In genomic region chr1:1307908-1308755, GRCh38 we compare ENCODE assay signal across 1 cellular context.
TF ChIP-seq lines count a peak whose summit lies in the region.

A gene with protein sequence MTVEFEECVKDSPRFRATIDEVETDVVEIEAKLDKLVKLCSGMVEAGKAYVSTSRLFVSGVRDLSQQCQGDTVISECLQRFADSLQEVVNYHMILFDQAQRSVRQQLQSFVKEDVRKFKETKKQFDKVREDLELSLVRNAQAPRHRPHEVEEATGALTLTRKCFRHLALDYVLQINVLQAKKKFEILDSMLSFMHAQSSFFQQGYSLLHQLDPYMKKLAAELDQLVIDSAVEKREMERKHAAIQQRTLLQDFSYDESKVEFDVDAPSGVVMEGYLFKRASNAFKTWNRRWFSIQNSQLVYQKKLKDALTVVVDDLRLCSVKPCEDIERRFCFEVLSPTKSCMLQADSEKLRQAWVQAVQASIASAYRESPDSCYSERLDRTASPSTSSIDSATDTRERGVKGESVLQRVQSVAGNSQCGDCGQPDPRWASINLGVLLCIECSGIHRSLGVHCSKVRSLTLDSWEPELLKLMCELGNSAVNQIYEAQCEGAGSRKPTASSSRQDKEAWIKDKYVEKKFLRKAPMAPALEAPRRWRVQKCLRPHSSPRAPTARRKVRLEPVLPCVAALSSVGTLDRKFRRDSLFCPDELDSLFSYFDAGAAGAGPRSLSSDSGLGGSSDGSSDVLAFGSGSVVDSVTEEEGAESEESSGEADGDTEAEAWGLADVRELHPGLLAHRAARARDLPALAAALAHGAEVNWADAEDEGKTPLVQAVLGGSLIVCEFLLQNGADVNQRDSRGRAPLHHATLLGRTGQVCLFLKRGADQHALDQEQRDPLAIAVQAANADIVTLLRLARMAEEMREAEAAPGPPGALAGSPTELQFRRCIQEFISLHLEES (minus strand): TSS chr1:1307930. CDS start chr1:1307815, 115 bp downstream.
A gene with protein sequence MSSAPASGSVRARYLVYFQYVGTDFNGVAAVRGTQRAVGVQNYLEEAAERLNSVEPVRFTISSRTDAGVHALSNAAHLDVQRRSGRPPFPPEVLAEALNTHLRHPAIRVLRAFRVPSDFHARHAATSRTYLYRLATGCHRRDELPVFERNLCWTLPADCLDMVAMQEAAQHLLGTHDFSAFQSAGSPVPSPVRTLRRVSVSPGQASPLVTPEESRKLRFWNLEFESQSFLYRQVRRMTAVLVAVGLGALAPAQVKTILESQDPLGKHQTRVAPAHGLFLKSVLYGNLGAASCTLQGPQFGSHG (plus strand): TSS chr1:1308597. CDS start chr1:1308644, 47 bp downstream.

TF ChIP-seq in K562, 482 proteins besides CTCF, POLR2A, EP300 and RAD21 (continued from another document and continues in another):
- TF ChIP-seq ZBTB12 (CRISPR knock-in tag; IDR thresholded peaks at IDR 0.05) (no peak), FOXK1 (CRISPR knock-in tag; IDR thresholded peaks at IDR 0.05; ENCODE audit: borderline replicate concordance) (no peak), STAG1 (CRISPR knock-in tag; IDR thresholded peaks at IDR 0.05; ENCODE audit: borderline replicate concordance) (no peak), ZNF253 (CRISPR knock-in tag; conservative IDR thresholded peaks at IDR 0.05) (no peak), ZBTB7A (IDR thresholded peaks at IDR 0.05; ENCODE audit: borderline replicate concordance, control insufficient read depth, low read depth, low read length) (0 out of 2 replicates have a peak, but pooled peaks have one; percentile 66), NR2F6 (CRISPR knock-in tag; IDR thresholded peaks at IDR 0.05) (no peak), TEAD1 (CRISPR knock-in tag; IDR thresholded peaks at IDR 0.05) (peak in 1 of 2 experiments; percentile 28; a peak in 1 of 4 replicates), CEBPG (CRISPR knock-in tag; IDR thresholded peaks at IDR 0.05) (peak; percentile 97), CEBPG (tag; conservative IDR thresholded peaks at IDR 0.05 in 1 of 2, IDR thresholded peaks at IDR 0.05 in 1 of 2) (peak; percentile 97 to 100), PTBP1 (IDR thresholded peaks at IDR 0.05; ENCODE audit: low read depth, low read length) (no peak), ZNF449 (CRISPR knock-in tag; IDR thresholded peaks at IDR 0.05) (no peak), FUS (optimal IDR thresholded peaks at IDR 0.05; ENCODE audit: low read depth, low read length) (peak; percentile 94), ZNF134 (CRISPR knock-in tag; conservative IDR thresholded peaks at IDR 0.05) (no peak), CREB5 (CRISPR knock-in tag; IDR thresholded peaks at IDR 0.05) (no peak), MED1 (CRISPR knock-in tag; IDR thresholded peaks at IDR 0.05; ENCODE audit: borderline replicate concordance) (no peak), CEBPZ (IDR thresholded peaks at IDR 0.05; ENCODE audit: borderline replicate concordance, low read depth, low read length) (no peak), XRCC3 (IDR thresholded peaks at IDR 0.05) (no peak), TCF3 (CRISPR knock-in tag; IDR thresholded peaks at IDR 0.05) (no peak; the same call in 1 of the 2 replicates), CBFB (CRISPR knock-in tag; IDR thresholded peaks at IDR 0.05) (no peak), ZNF184 (CRISPR knock-in tag; IDR thresholded peaks at IDR 0.05) (no peak), SMC3 (conservative IDR thresholded peaks at IDR 0.05; ENCODE audit: insufficient read depth, low read depth, low read length) (no peak), KLF16 (IDR thresholded peaks at IDR 0.05) (no peak), TFAM (CRISPR knock-in tag; conservative IDR thresholded peaks at IDR 0.05) (no peak), ILF3 (IDR thresholded peaks at IDR 0.05; ENCODE audit: borderline replicate concordance) (no peak), USF1 (CRISPR knock-in tag; IDR thresholded peaks at IDR 0.05) (no peak), HDAC2 (IDR thresholded peaks at IDR 0.05) (peak; percentile 76), TCFL5 (CRISPR knock-in tag; conservative IDR thresholded peaks at IDR 0.05) (no peak), ZNF445 (CRISPR knock-in tag; IDR thresholded peaks at IDR 0.05; ENCODE audit: low read depth) (no peak), MTA2 (IDR thresholded peaks at IDR 0.05; ENCODE audit: low read depth) (no peak), NFIC (IDR thresholded peaks at IDR 0.05) (peak; percentile 39; the same call in 1 of the 2 replicates), ZNF282 (CRISPR knock-in tag; IDR thresholded peaks at IDR 0.05) (peak; percentile 80; the same call in 1 of the 2 replicates), TOE1 (IDR thresholded peaks at IDR 0.05; ENCODE audit: borderline replicate concordance) (peak; percentile 80; the same call in 1 of the 2 replicates), TOE1 (CRISPR knock-in tag; IDR thresholded peaks at IDR 0.05; ENCODE audit: borderline replicate concordance, low read depth) (peak; percentile 54; the same call in 1 of the 2 replicates), MAFF (IDR thresholded peaks at IDR 0.05; ENCODE audit: low read length) (no peak), MEIS2 (IDR thresholded peaks at IDR 0.05; ENCODE audit: partially characterized antibody) (peak; percentile 68), RFX1 (IDR thresholded peaks at IDR 0.05) (no peak), MAFG (tag; conservative IDR thresholded peaks at IDR 0.05) (no peak), POLR2G (IDR thresholded peaks at IDR 0.05; ENCODE audit: low read depth, low read length) (peak; percentile 88)
- TF ChIP-seq, protein P1, sequence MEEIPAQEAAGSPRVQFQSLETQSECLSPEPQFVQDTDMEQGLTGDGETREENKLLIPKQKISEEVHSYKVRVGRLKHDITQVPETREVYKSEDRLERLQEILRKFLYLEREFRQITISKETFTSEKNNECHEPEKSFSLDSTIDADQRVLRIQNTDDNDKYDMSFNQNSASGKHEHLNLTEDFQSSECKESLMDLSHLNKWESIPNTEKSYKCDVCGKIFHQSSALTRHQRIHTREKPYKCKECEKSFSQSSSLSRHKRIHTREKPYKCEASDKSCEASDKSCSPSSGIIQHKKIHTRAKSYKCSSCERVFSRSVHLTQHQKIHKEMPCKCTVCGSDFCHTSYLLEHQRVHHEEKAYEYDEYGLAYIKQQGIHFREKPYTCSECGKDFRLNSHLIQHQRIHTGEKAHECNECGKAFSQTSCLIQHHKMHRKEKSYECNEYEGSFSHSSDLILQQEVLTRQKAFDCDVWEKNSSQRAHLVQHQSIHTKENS (CRISPR knock-in tag; IDR thresholded peaks at IDR 0.05) = no peak
- TF ChIP-seq, protein P2, sequence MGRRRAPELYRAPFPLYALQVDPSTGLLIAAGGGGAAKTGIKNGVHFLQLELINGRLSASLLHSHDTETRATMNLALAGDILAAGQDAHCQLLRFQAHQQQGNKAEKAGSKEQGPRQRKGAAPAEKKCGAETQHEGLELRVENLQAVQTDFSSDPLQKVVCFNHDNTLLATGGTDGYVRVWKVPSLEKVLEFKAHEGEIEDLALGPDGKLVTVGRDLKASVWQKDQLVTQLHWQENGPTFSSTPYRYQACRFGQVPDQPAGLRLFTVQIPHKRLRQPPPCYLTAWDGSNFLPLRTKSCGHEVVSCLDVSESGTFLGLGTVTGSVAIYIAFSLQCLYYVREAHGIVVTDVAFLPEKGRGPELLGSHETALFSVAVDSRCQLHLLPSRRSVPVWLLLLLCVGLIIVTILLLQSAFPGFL (CRISPR knock-in tag; IDR thresholded peaks at IDR 0.05) = no peak
- TF ChIP-seq, protein P3, sequence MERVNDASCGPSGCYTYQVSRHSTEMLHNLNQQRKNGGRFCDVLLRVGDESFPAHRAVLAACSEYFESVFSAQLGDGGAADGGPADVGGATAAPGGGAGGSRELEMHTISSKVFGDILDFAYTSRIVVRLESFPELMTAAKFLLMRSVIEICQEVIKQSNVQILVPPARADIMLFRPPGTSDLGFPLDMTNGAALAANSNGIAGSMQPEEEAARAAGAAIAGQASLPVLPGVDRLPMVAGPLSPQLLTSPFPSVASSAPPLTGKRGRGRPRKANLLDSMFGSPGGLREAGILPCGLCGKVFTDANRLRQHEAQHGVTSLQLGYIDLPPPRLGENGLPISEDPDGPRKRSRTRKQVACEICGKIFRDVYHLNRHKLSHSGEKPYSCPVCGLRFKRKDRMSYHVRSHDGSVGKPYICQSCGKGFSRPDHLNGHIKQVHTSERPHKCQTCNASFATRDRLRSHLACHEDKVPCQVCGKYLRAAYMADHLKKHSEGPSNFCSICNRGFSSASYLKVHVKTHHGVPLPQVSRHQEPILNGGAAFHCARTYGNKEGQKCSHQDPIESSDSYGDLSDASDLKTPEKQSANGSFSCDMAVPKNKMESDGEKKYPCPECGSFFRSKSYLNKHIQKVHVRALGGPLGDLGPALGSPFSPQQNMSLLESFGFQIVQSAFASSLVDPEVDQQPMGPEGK (CRISPR knock-in tag; IDR thresholded peaks at IDR 0.05; ENCODE audit: borderline replicate concordance) = no peak
- TF ChIP-seq, protein P4, sequence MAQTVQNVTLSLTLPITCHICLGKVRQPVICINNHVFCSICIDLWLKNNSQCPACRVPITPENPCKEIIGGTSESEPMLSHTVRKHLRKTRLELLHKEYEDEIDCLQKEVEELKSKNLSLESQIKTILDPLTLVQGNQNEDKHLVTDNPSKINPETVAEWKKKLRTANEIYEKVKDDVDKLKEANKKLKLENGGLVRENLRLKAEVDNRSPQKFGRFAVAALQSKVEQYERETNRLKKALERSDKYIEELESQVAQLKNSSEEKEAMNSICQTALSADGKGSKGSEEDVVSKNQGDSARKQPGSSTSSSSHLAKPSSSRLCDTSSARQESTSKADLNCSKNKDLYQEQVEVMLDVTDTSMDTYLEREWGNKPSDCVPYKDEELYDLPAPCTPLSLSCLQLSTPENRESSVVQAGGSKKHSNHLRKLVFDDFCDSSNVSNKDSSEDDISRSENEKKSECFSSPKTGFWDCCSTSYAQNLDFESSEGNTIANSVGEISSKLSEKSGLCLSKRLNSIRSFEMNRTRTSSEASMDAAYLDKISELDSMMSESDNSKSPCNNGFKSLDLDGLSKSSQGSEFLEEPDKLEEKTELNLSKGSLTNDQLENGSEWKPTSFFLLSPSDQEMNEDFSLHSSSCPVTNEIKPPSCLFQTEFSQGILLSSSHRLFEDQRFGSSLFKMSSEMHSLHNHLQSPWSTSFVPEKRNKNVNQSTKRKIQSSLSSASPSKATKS (CRISPR knock-in tag; IDR thresholded peaks at IDR 0.05) = no peak
- TF ChIP-seq, protein P5, sequence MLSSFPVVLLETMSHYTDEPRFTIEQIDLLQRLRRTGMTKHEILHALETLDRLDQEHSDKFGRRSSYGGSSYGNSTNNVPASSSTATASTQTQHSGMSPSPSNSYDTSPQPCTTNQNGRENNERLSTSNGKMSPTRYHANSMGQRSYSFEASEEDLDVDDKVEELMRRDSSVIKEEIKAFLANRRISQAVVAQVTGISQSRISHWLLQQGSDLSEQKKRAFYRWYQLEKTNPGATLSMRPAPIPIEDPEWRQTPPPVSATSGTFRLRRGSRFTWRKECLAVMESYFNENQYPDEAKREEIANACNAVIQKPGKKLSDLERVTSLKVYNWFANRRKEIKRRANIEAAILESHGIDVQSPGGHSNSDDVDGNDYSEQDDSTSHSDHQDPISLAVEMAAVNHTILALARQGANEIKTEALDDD (IDR thresholded peaks at IDR 0.05) = no peak
